ENCODE assay signal across 21 cellular contexts in the genomic region with DNA sequence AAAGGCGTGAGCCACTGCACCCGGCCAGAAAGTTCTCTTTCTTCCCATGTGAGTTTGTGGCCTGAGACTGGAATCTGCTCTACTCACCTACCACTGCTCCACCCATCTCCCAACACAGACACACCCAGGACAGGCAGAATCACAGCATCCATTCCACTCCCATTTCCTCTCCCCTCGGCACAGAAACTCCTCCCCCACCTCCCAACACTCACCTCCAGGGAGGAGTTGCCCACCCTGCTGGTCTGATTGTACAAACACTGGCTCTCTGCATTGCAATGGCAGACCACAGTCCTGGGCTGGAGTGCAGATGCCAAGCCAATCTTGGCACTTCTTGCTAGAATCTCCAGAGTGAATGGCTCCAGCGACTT. TPM values are rescaled to one million over a fixed set of nuclear protein-coding genes. Genes with fewer than 3 reads are reported as not detected.
DNase-seq lines count a peak whose midpoint lies in the region; ATAC-seq, FAIRE-seq and TF ChIP-seq lines count a peak whose summit lies in the region.
"Had no signal": no experiment of that assay in that cellular context is flagged by ENCODE, and none has a peak within 500 bp of the region (broad histone marks: within the 10 kb centered on the region; RNA-seq: fewer than 3 reads in every experiment).

No MANE protein-coding gene starts in this region.

- TF ChIP-seq CTCF in mammary epithelial cell (conservative IDR thresholded peaks at IDR 0.05 in 1 of 2, IDR thresholded peaks at IDR 0.05 in 1 of 2; ENCODE audit: extremely low read depth in 1 of 2, insufficient read depth in 1 of 2, low read depth in 1 of 2, low read length in 2 of 2) (no peak), HepG2 (CRISPR knock-in tag; IDR thresholded peaks at IDR 0.05) (no peak)

- H3K4me3 ChIP-seq in mammary epithelial cell (replicated peaks in 1 of 3; ENCODE audit: insufficient read depth in 1 of 3, low read depth in 2 of 3, low read length in 3 of 3) (no peak overlapping the region), HepG2 (replicated peaks in 1 of 3; ENCODE audit: insufficient read depth in 1 of 3, low read depth in 2 of 3, low read length in 3 of 3) (no peak overlapping the region)
- H3K4me3 ChIP-seq: upper lobe of left lung had no signal

- H3K79me2 ChIP-seq in mammary epithelial cell (ENCODE audit: insufficient read depth, low read length) = no peaks in the 10 kb centered on the region
- H3K79me2 ChIP-seq in HepG2 (ENCODE audit: insufficient read depth, low read length) = no peaks in the 10 kb centered on the region

- TF ChIP-seq RAD21 in HepG2 (CRISPR knock-in tag; IDR thresholded peaks at IDR 0.05) = no peak

- H3K4me1 ChIP-seq in mammary epithelial cell (ENCODE audit: insufficient read depth, low read length) = no peaks in the 10 kb centered on the region
- no peaks in the 10 kb centered on the region for H3K4me1 ChIP-seq in HepG2 (ENCODE audit: insufficient read depth, low read length)

- dilution Hi-C loops in mammary epithelial cell (cut with HindIII; ENCODE audit: low sequenced_read_pairs) = no loop called here

- H3K27ac ChIP-seq in mammary epithelial cell (ENCODE audit: insufficient read depth, low read depth, low read length) (no peak overlapping the region), HepG2 (ENCODE audit: extremely low read length, insufficient read depth, low read length) (no peak overlapping the region)
- H3K27ac ChIP-seq: upper lobe of left lung had no signal

- POLR2A ChIA-PET in HepG2 (lab: Yijun Ruan, JAX) = no interaction called here

- no peak for ATAC-seq in HepG2

- H3K27me3 ChIP-seq in mammary epithelial cell (ENCODE audit: insufficient read depth, low read length) (peaks cover 2% of the 10 kb centered on the region), HepG2 (ENCODE audit: control insufficient read depth in 1 of 2, insufficient read depth in 2 of 2, low read length in 2 of 2) (peaks cover 14 to 54% of the 10 kb centered on the region in 2 experiments; a peak in 4 of 5 replicates)

- in situ Hi-C loops in mammary epithelial cell (cut with MboI; ENCODE audit: low sequenced_read_pairs in 2 of 2) = no loop called here
- in situ Hi-C loops in HepG2 (cut with HindIII; ENCODE audit: extremely low pct_ligation_motif_present, low pct_unique_long_range_greater_than_20kb) = no loop called here

- TF ChIP-seq EP300 in HepG2 (IDR thresholded peaks at IDR 0.05; ENCODE audit: low read depth in 2 of 2, low read length in 2 of 2) (no peak), HepG2 (CRISPR knock-in tag; IDR thresholded peaks at IDR 0.05; ENCODE audit: borderline replicate concordance) (no peak)

- intact Hi-C loops in mammary epithelial cell (cut with micrococcal nuclease) = no loop called here
- intact Hi-C loops in HepG2 (cut with micrococcal nuclease; ENCODE audit: unreplicated experiment) = no loop called here

- peak; percentile 44 for DNase-seq in Daoy (ENCODE audit: low read depth)
- DNase-seq in HT-29 (ENCODE audit: low spot score) = peak; percentile 22
- DNase-seq in mammary epithelial cell = peak; percentile 9
- peak; percentile 14 for DNase-seq in midbrain (lab: John Stamatoyannopoulos, UW)
- DNase-seq in HepG2 (ENCODE audit: low spot score) = no peak
- DNase-seq in MV-4-11 (lab: John Stamatoyannopoulos, UW) = no peak
- no peak for DNase-seq in frontal cortex (ENCODE audit: low spot score in 2 of 2)
- DNase-seq: activated CD4-positive, alpha-beta T cell treated with anti-CD3 and anti-CD28 coated beads, Interleukin-2, amount 50 U/mL, for 1 hour; activated CD8-positive, alpha-beta memory T cell treated with anti-CD3 and anti-CD28 coated beads, Interleukin-2, amount 50 U/mL, for 48 hours; activated naive CD4-positive, alpha-beta T cell treated with anti-CD3 and anti-CD28 coated beads, Interleukin-2, amount 50 U/mL, for 16 hours; AML-193; Caco-2; GOT3; MM.1S; NCI-H1694 treated with DMSO at 0.1 percent for 48 hours; NCI-H345; Right ventricle myocardium superior; SW 1271; upper lobe of left lung had no signal

- TF ChIP-seq POLR2A in HepG2 (IDR thresholded peaks at IDR 0.05; ENCODE audit: insufficient read depth in 1 of 2, low read depth in 2 of 2, low read length in 2 of 2) = no peak

- H3K9ac ChIP-seq in mammary epithelial cell (ENCODE audit: insufficient read depth, low read length) (no peak overlapping the region), HepG2 (ENCODE audit: insufficient read depth, low read depth, low read length) (no peak overlapping the region)

- H3K9me3 ChIP-seq in mammary epithelial cell (replicated peaks; ENCODE audit: insufficient read depth, low read length) = no peaks in the 10 kb centered on the region
- H3K9me3 ChIP-seq in HepG2 (ENCODE audit: low read length) = no peaks in the 10 kb centered on the region
- H3K9me3 ChIP-seq: Caco-2, upper lobe of left lung had no signal

- WGBS in mammary epithelial cell (ENCODE audit: low coverage, missing lambda C conversion rate) = 43% methylated on average over 3 of the region's 4 CpGs
- 50% methylated on average over 3 of the region's 4 CpGs for WGBS in HepG2 (ENCODE audit: low lambda C conversion rate)

- no TSS peak for BruUV-seq in mammary epithelial cell (replicated peaks; lab: Mats Ljungman, UMichigan)
- no TSS peak for BruUV-seq in HepG2 (replicated peaks; lab: Mats Ljungman, UMichigan)

- H2AFZ ChIP-seq in mammary epithelial cell (ENCODE audit: low read depth, low read length) (peak overlapping the region; percentile 30), HepG2 (ENCODE audit: low read length) (no peak overlapping the region)

- H4K20me1 ChIP-seq in mammary epithelial cell (ENCODE audit: insufficient read depth, low read length) = no peaks in the 10 kb centered on the region
- H4K20me1 ChIP-seq in HepG2 (ENCODE audit: insufficient read depth, low read length) = no peaks in the 10 kb centered on the region

- H3K36me3 ChIP-seq in mammary epithelial cell (ENCODE audit: insufficient read depth, low read length) = no peaks in the 10 kb centered on the region
- H3K36me3 ChIP-seq in HepG2 (replicated peaks in 1 of 2; ENCODE audit: control insufficient read depth in 1 of 2, insufficient read depth in 2 of 2, low read length in 2 of 2) = no peaks in the 10 kb centered on the region
- H3K36me3 ChIP-seq: upper lobe of left lung had no signal

- CTCF ChIA-PET in mammary epithelial cell (lab: Charles Lee; ENCODE audit: low non-redundant PET) (no interaction called here), HepG2 (lab: Yijun Ruan, JAX; ENCODE audit: low intra/inter-chr PET ratio, low total read pairs) (no interaction called here)

- FAIRE-seq in HepG2 (lab: Jason Lieb, UNC) (no peak), frontal cortex (lab: Jason Lieb, UNC) (no peak)

- H3K4me2 ChIP-seq in mammary epithelial cell (ENCODE audit: insufficient read depth, low read depth, low read length) (no peak overlapping the region), HepG2 (ENCODE audit: low read depth, low read length) (no peak overlapping the region)

RNA-seq across cellular contexts. Expression of a gene that starts 36.1 kb away (rescaled TPM):
- total RNA-seq in Daoy (2014; rRNA removed; shearing (Covaris generic)) = not detected in 2 replicates
- total RNA-seq in HT-29 (2014; rRNA removed; shearing (Covaris generic)) = 52.3 and 68.0 TPM in 2 replicates
- total RNA-seq in mammary epithelial cell = under 1 TPM; 0.24 to 0.33 TPM
- 0.37 TPM for polyA plus RNA-seq in mammary epithelial cell
- polyA minus RNA-seq in mammary epithelial cell = not detected
- total RNA-seq in HepG2 (2016; rRNA removed; fragmentation: Illumina TruSeq; extraction: Trizol) = 0.24 TPM in 1 of 2 replicates, not detected in the other
- total RNA-seq in HepG2 (2016; cell fraction: cytosol; rRNA removed; fragmentation: Illumina TruSeq; extraction: Trizol; ENCODE audit: low read depth) = not detected in 2 replicates
- 0.09 TPM in 1 of 2 replicates, not detected in the other for total RNA-seq in HepG2 (2016; cell fraction: insoluble cytoplasmic fraction; rRNA removed; fragmentation: Illumina TruSeq; extraction: Trizol)
- total RNA-seq in HepG2 (2016; cell fraction: membrane; rRNA removed; fragmentation: Illumina TruSeq; extraction: Trizol) = not detected in 2 replicates
- 0.34 TPM in 1 of 2 replicates, not detected in the other for total RNA-seq in HepG2 (2016; cell fraction: nucleus; rRNA removed; fragmentation: Illumina TruSeq; extraction: Trizol)
- polyA plus RNA-seq in HepG2 (2011; rRNA removed) = 0.83 and 1.2 TPM in 2 replicates
- polyA plus RNA-seq in HepG2 (2011; cell fraction: cytosol; rRNA removed) = 0.35 and 0.39 TPM in 2 replicates
- polyA plus RNA-seq in HepG2 (2011; cell fraction: nucleus; rRNA removed) = 4.6 and 6.0 TPM in 2 replicates
- 1.5 and 1.9 TPM in 2 replicates for polyA plus RNA-seq in HepG2 (2012)
- polyA plus RNA-seq in HepG2 (2016; cell fraction: cytosol; fragmentation: Illumina TruSeq; extraction: Trizol; ENCODE audit: low read depth) = 0.11 TPM in 1 of 2 replicates, not detected in the other
- 0.23 TPM in 1 of 2 replicates, not detected in the other for polyA plus RNA-seq in HepG2 (2016; cell fraction: insoluble cytoplasmic fraction; fragmentation: Illumina TruSeq; extraction: Trizol; ENCODE audit: low read depth)
- polyA plus RNA-seq in HepG2 (2016; cell fraction: membrane; fragmentation: Illumina TruSeq; extraction: Trizol; ENCODE audit: low read depth) = 0.16 and 0.24 TPM in 2 replicates
- polyA plus RNA-seq in HepG2 (2016; cell fraction: nucleus; fragmentation: Illumina TruSeq; extraction: Trizol; ENCODE audit: insufficient read depth, low read depth) = 0.79 and 1.7 TPM in 2 replicates
- 0.23 and 0.48 TPM in 2 replicates for polyA minus RNA-seq in HepG2 (2011; rRNA and poly(A)+ RNA removed; ENCODE audit: low replicate concordance)
- polyA minus RNA-seq in HepG2 (2011; cell fraction: cytosol; rRNA and poly(A)+ RNA removed) = not detected in 2 replicates
- polyA minus RNA-seq in HepG2 (2011; cell fraction: nucleus; rRNA and poly(A)+ RNA removed) = 1.2 TPM in 1 of 2 replicates, not detected in the other
- total RNA-seq in frontal cortex = 2.0 TPM

RNA-seq across cellular contexts. Expression of a gene that starts 54.8 kb away (rescaled TPM):
- total RNA-seq in Daoy (2014; rRNA removed; shearing (Covaris generic)) = not detected in 2 replicates
- total RNA-seq in HT-29 (2014; rRNA removed; shearing (Covaris generic)) = 0.08 TPM in 1 of 2 replicates, not detected in the other
- total RNA-seq in mammary epithelial cell (not detected), HepG2 (2016; rRNA removed; fragmentation: Illumina TruSeq; extraction: Trizol) (not detected in 2 replicates), frontal cortex (0.41 TPM)
- polyA plus RNA-seq in mammary epithelial cell (not detected), HepG2 (2011; rRNA removed) (0.03 TPM in 1 of 2 replicates, not detected in the other)
- not detected for polyA minus RNA-seq in mammary epithelial cell
- not detected in 2 replicates for total RNA-seq in HepG2 (2016; cell fraction: cytosol; rRNA removed; fragmentation: Illumina TruSeq; extraction: Trizol; ENCODE audit: low read depth)
- not detected in 2 replicates for total RNA-seq in HepG2 (2016; cell fraction: insoluble cytoplasmic fraction; rRNA removed; fragmentation: Illumina TruSeq; extraction: Trizol)
- total RNA-seq in HepG2 (2016; cell fraction: membrane; rRNA removed; fragmentation: Illumina TruSeq; extraction: Trizol) = not detected in 2 replicates
- total RNA-seq in HepG2 (2016; cell fraction: nucleus; rRNA removed; fragmentation: Illumina TruSeq; extraction: Trizol) = not detected in 2 replicates
- polyA plus RNA-seq in HepG2 (2011; cell fraction: cytosol; rRNA removed) = 0.01 TPM in 1 of 2 replicates, not detected in the other
- 0.10 and 0.42 TPM in 2 replicates for polyA plus RNA-seq in HepG2 (2011; cell fraction: nucleus; rRNA removed)
- not detected in 2 replicates for polyA plus RNA-seq in HepG2 (2012)
- not detected in 2 replicates for polyA plus RNA-seq in HepG2 (2016; cell fraction: cytosol; fragmentation: Illumina TruSeq; extraction: Trizol; ENCODE audit: low read depth)
- polyA plus RNA-seq in HepG2 (2016; cell fraction: insoluble cytoplasmic fraction; fragmentation: Illumina TruSeq; extraction: Trizol; ENCODE audit: low read depth) = not detected in 2 replicates
- polyA plus RNA-seq in HepG2 (2016; cell fraction: membrane; fragmentation: Illumina TruSeq; extraction: Trizol; ENCODE audit: low read depth) = not detected in 2 replicates
- not detected in 2 replicates for polyA plus RNA-seq in HepG2 (2016; cell fraction: nucleus; fragmentation: Illumina TruSeq; extraction: Trizol; ENCODE audit: insufficient read depth, low read depth)
- polyA minus RNA-seq in HepG2 (2011; rRNA and poly(A)+ RNA removed; ENCODE audit: low replicate concordance) = 0.40 TPM in 1 of 2 replicates, not detected in the other
- not detected in 2 replicates for polyA minus RNA-seq in HepG2 (2011; cell fraction: cytosol; rRNA and poly(A)+ RNA removed)
- polyA minus RNA-seq in HepG2 (2011; cell fraction: nucleus; rRNA and poly(A)+ RNA removed) = under 0.01 TPM in 1 of 2 replicates, not detected in the other
- total RNA-seq: fibroblast of lung, liver, Right ventricle myocardium superior had no signal
- polyA plus RNA-seq: fibroblast of lung, liver had no signal

Comparison
In these comparisons a context has a peak if more than half of its experiments do, and no peak if none do; other contexts are left out.
1. DNase-seq: peak in Daoy (single experiment), HT-29 (single experiment), mammary epithelial cell (single experiment) and midbrain (single experiment); none in HepG2 (single experiment), MV-4-11 (single experiment) and frontal cortex (0 of 2).
2. RNA of a gene that starts 36.1 kb away (total RNA-seq): 52.3 to 68.0 TPM in HT-29; 2.0 TPM in frontal cortex (single experiment), 0.24 to 0.33 TPM in mammary epithelial cell, 0.09 to 0.34 TPM in HepG2 and not detected in Daoy; every median in the first group is over 10 times any median in the second.